In genomic region chr16:84765606-84766580, GRCh38 we compare ENCODE assay signal across 1 cellular context.
TF ChIP-seq lines count a peak whose summit lies in the region.

No MANE protein-coding gene starts in this region.

TF ChIP-seq in GM23338, 12 proteins besides CTCF, POLR2A, EP300 and RAD21 (continued from another document):
- no peak for TF ChIP-seq ZNF462 (CRISPR knock-in tag; IDR thresholded peaks at IDR 0.05)
- TF ChIP-seq POLR2AphosphoS5 (IDR thresholded peaks at IDR 0.05; ENCODE audit: low read depth) = no peak
- no peak for TF ChIP-seq REST (IDR thresholded peaks at IDR 0.05; ENCODE audit: unreplicated experiment)
- no peak for TF ChIP-seq NANOG (IDR thresholded peaks at IDR 0.05; ENCODE audit: borderline replicate concordance)
- TF ChIP-seq ZNF331 (CRISPR knock-in tag; IDR thresholded peaks at IDR 0.05; ENCODE audit: low read depth) = no peak
- no peak for TF ChIP-seq STAT1 (IDR thresholded peaks at IDR 0.05; ENCODE audit: unreplicated experiment)
